ENCODE assay signal across 15 cellular contexts in the genomic region with DNA sequence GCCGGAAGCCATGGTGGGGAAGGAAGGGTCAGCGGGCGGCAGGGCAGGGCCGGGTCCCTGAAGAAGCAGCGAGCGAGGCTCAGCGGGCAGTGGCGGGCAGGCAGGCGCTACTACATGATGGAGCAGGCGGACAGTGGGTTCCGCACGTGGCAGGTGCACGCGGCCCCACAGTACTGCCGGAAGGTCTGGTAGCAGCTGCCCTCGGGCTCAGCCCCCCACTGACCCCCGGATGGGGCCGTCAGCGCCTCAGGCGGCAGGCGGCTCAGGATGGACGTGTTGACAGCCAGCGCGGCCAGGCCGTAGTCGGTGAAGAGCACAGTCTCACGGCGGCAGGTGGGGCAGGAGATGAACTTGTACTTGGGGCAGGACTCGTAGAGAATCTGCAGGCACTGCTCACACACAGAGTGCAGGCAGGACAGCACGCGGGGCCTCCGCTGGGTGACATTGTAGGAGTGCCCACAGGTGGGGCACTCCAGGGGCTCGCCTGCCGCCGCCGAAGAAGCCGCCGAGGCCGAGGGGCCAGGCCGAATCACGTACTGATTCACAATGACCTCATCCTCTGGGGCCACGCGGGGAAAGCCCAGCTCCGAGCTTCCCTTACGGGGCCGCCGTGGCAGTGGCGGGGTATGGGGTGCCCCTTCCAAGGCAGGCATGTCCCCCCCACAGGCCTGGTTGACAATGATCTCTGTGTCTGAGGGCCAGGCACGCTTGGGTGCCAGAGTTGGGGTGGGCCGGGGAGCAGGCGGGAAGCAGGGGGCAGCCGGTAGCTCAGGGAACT. TPM values are rescaled to one million over a fixed set of nuclear protein-coding genes. Genes with fewer than 3 reads are reported as not detected.
A peak's percentile ranks its signal among the peaks of the same experiment; 100 is the strongest.
DNase-seq lines count a peak whose midpoint lies in the region; ATAC-seq and TF ChIP-seq lines count a peak whose summit lies in the region.
"Had no signal": no experiment of that assay in that cellular context is flagged by ENCODE, and none has a peak within 500 bp of the region (broad histone marks: within the 10 kb centered on the region; RNA-seq: fewer than 3 reads in every experiment).

No MANE protein-coding gene starts in this region.

- H3K27ac Mint-ChIP-seq in T-helper 1 cell treated with Interleukin-12 subunit alpha and Interleukin-12 subunit beta and Interleukin-4 antibody, amounts not matched to agents 30 μg/mL and 1 μg/mL, for 36 hours, result no peak overlapping the region
- H3K27ac Mint-ChIP-seq in CD8-positive, alpha-beta memory T cell, result no peak overlapping the region
- H3K27ac Mint-ChIP-seq in activated CD8-positive, alpha-beta T cell treated with anti-CD3 and anti-CD28 coated beads for 36 hours, result no peak overlapping the region
- no peak overlapping the region for H3K27ac Mint-ChIP-seq in memory B cell

- H3K36me3 ChIP-seq in CD8-positive, alpha-beta memory T cell (ENCODE audit: insufficient read depth, low read length), result no peaks in the 10 kb centered on the region
- H3K36me3 ChIP-seq in colonic mucosa, result no peaks in the 10 kb centered on the region
- H3K36me3 ChIP-seq: right atrium auricular region, thoracic aorta had no signal

- H3K27me3 Mint-ChIP-seq in T-helper 1 cell treated with Interleukin-12 subunit alpha and Interleukin-12 subunit beta and Interleukin-4 antibody, amounts not matched to agents 30 μg/mL and 1 μg/mL, for 36 hours (ENCODE audit: low read depth), result no peaks in the 10 kb centered on the region
- no peaks in the 10 kb centered on the region for H3K27me3 Mint-ChIP-seq in CD8-positive, alpha-beta memory T cell
- no peaks in the 10 kb centered on the region for H3K27me3 Mint-ChIP-seq in activated CD8-positive, alpha-beta T cell treated with anti-CD3 and anti-CD28 coated beads for 36 hours
- peaks cover 4% of the 10 kb centered on the region for H3K27me3 Mint-ChIP-seq in memory B cell

- H3K27ac ChIP-seq in CD8-positive, alpha-beta memory T cell (ENCODE audit: low read depth, low read length), result no peak overlapping the region
- no peak overlapping the region for H3K27ac ChIP-seq in colonic mucosa
- H3K27ac ChIP-seq: thoracic aorta had no signal

- H3K4me1 Mint-ChIP-seq in T-helper 1 cell treated with Interleukin-12 subunit alpha and Interleukin-12 subunit beta and Interleukin-4 antibody, amounts not matched to agents 30 μg/mL and 1 μg/mL, for 36 hours (ENCODE audit: low read depth), result no peaks in the 10 kb centered on the region
- peaks cover 0 to 10% (median 3%) of the 10 kb centered on the region in 3 donors for H3K4me1 Mint-ChIP-seq in CD8-positive, alpha-beta memory T cell
- H3K4me1 Mint-ChIP-seq in activated CD8-positive, alpha-beta T cell treated with anti-CD3 and anti-CD28 coated beads for 36 hours (ENCODE audit: low read depth), result peaks cover 8% of the 10 kb centered on the region
- H3K4me1 Mint-ChIP-seq in memory B cell, result peaks cover 5% of the 10 kb centered on the region

- no peak for ATAC-seq in activated CD8-positive, alpha-beta T cell treated with anti-CD3 and anti-CD28 coated beads for 36 hours
- no peak for ATAC-seq in memory B cell (ENCODE audit: low read depth)
- ATAC-seq: body of pancreas had no signal

- no peaks in the 10 kb centered on the region for H3K9me3 Mint-ChIP-seq in T-helper 1 cell treated with Interleukin-12 subunit alpha and Interleukin-12 subunit beta and Interleukin-4 antibody, amounts not matched to agents 30 μg/mL and 1 μg/mL, for 36 hours
- peaks cover 0 to 1% (median 0%) of the 10 kb centered on the region in 5 donors for H3K9me3 Mint-ChIP-seq in CD8-positive, alpha-beta memory T cell
- H3K9me3 Mint-ChIP-seq in activated CD8-positive, alpha-beta T cell treated with anti-CD3 and anti-CD28 coated beads for 36 hours, result no peaks in the 10 kb centered on the region
- H3K9me3 Mint-ChIP-seq in memory B cell, result no peaks in the 10 kb centered on the region

- H3K4me3 ChIP-seq in CD8-positive, alpha-beta memory T cell (ENCODE audit: low read length), result no peak overlapping the region
- H3K4me3 ChIP-seq in colonic mucosa, result no peak overlapping the region
- H3K4me3 ChIP-seq: body of pancreas, thoracic aorta had no signal

- no peaks in the 10 kb centered on the region for H3K36me3 Mint-ChIP-seq in T-helper 1 cell treated with Interleukin-12 subunit alpha and Interleukin-12 subunit beta and Interleukin-4 antibody, amounts not matched to agents 30 μg/mL and 1 μg/mL, for 36 hours (ENCODE audit: low read depth)
- H3K36me3 Mint-ChIP-seq in CD8-positive, alpha-beta memory T cell, result peaks cover 0 to 3% (median 0%) of the 10 kb centered on the region in 3 donors
- H3K36me3 Mint-ChIP-seq in activated CD8-positive, alpha-beta T cell treated with anti-CD3 and anti-CD28 coated beads for 36 hours (ENCODE audit: low read depth), result no peaks in the 10 kb centered on the region
- no peaks in the 10 kb centered on the region for H3K36me3 Mint-ChIP-seq in memory B cell

- H3K4me1 ChIP-seq in CD8-positive, alpha-beta memory T cell (ENCODE audit: insufficient read depth, low read length), result peaks cover 13% of the 10 kb centered on the region
- peaks cover 13% of the 10 kb centered on the region for H3K4me1 ChIP-seq in colonic mucosa

- H3K9ac ChIP-seq in colonic mucosa (ENCODE audit: low read depth in 2 of 2, low read length in 2 of 2), result no peak overlapping the region

- no peaks in the 10 kb centered on the region for H3K9me3 ChIP-seq in CD8-positive, alpha-beta memory T cell (ENCODE audit: low read length)
- no peaks in the 10 kb centered on the region for H3K9me3 ChIP-seq in colonic mucosa
- H3K9me3 ChIP-seq: body of pancreas, right atrium auricular region, thoracic aorta had no signal

- POLR2A ChIA-PET in CD8-positive, alpha-beta memory T cell (lab: Charles Lee), result interaction anchor here (1.5 kb wide), 1 partner anchor 20 kb away, joined by 5 read pairs; the partner anchor contains the start of gene TPRN
- POLR2A ChIA-PET in activated CD8-positive, alpha-beta T cell treated with anti-CD3 and anti-CD28 coated beads for 36 hours (lab: Charles Lee), result interaction anchor here (1.8 to 7.1 kb wide), 3 partner anchors 10 to 20 kb away, joined by 5 to 44 read pairs (median 9); partner anchors contain the start of genes NDOR1, TMEM203 and TUBB4B

- H3K27me3 ChIP-seq in CD8-positive, alpha-beta memory T cell (ENCODE audit: insufficient read depth, low read length, poor library complexity, severe bottlenecking), result no peaks in the 10 kb centered on the region
- H3K27me3 ChIP-seq in colonic mucosa, result no peaks in the 10 kb centered on the region
- H3K27me3 ChIP-seq: body of pancreas, right atrium auricular region had no signal

- intact Hi-C loops in activated CD8-positive, alpha-beta T cell treated with anti-CD3 and anti-CD28 coated beads for 36 hours (cut with micrococcal nuclease), result no loop called here
- intact Hi-C loops in colonic mucosa (cut with DNase I), result no loop called here

- no peak for TF ChIP-seq CTCF in activated CD8-positive, alpha-beta T cell treated with anti-CD3 and anti-CD28 coated beads for 36 hours (IDR thresholded peaks at IDR 0.05)
- TF ChIP-seq CTCF in colonic mucosa (IDR thresholded peaks at IDR 0.05), result no peak

- no peak for DNase-seq in T-helper 1 cell
- peak in 1 of 5 donors; percentile 47 for DNase-seq in CD8-positive, alpha-beta memory T cell
- no peak for DNase-seq in activated CD8-positive, alpha-beta T cell treated with anti-CD3 and anti-CD28 coated beads for 36 hours
- DNase-seq in memory B cell (ENCODE audit: low spot score in 2 of 2), result no peak
- no peak for DNase-seq in DMS153 (lab: John Stamatoyannopoulos, UW)
- DNase-seq in NCI-H345 (lab: John Stamatoyannopoulos, UW), result no peak
- DNase-seq in colonic mucosa, result no peak
- DNase-seq: activated CD4-positive, CD25-positive, alpha-beta regulatory T cell treated with anti-CD3 and anti-CD28 coated beads, Interleukin-2, amount 50 U/mL, for 72 hours; NCI-H187; NCI-H526; SW 1271 had no signal

- CTCF ChIA-PET in CD8-positive, alpha-beta memory T cell (lab: Charles Lee), result no interaction called here
- CTCF ChIA-PET in activated CD8-positive, alpha-beta T cell treated with anti-CD3 and anti-CD28 coated beads for 36 hours (lab: Charles Lee), result interaction anchor here (1.4 to 8.9 kb wide), 3 partner anchors 11 to 20 kb away, joined by 3 to 58 read pairs (median 8); no protein-coding TSS in a partner anchor

- H3K4me3 Mint-ChIP-seq in T-helper 1 cell treated with Interleukin-12 subunit alpha and Interleukin-12 subunit beta and Interleukin-4 antibody, amounts not matched to agents 30 μg/mL and 1 μg/mL, for 36 hours, result peak overlapping the region; percentile 53
- H3K4me3 Mint-ChIP-seq in CD8-positive, alpha-beta memory T cell, result peak overlapping the region in 4 of 7 donors; percentile 15 to 47 (median 32)
- H3K4me3 Mint-ChIP-seq in activated CD8-positive, alpha-beta T cell treated with anti-CD3 and anti-CD28 coated beads for 36 hours, result peak overlapping the region; percentile 34
- H3K4me3 Mint-ChIP-seq in memory B cell, result peak overlapping the region; percentile 68

RNA-seq across cellular contexts. Expression of gene RNF208, which starts 1.5 kb away (rescaled TPM):
- 1 to 10 TPM; 2.7 to 3.3 TPM for total RNA-seq in CD8-positive, alpha-beta memory T cell
- polyA plus RNA-seq in CD8-positive, alpha-beta memory T cell, result not detected
- total RNA-seq in activated CD8-positive, alpha-beta T cell treated with anti-CD3 and anti-CD28 coated beads for 36 hours, result 10 to 100 TPM in 1 of 2 experiments, 1 to 10 TPM in 1; 8.0 to 10.4 TPM
- 1 to 10 TPM; 6.5 to 9.3 TPM for total RNA-seq in colonic mucosa

RNA-seq across cellular contexts. Expression of gene CYSRT1, which starts 4.5 kb away (rescaled TPM):
- under 1 TPM; 0.58 to 0.66 TPM for total RNA-seq in CD8-positive, alpha-beta memory T cell
- polyA plus RNA-seq in CD8-positive, alpha-beta memory T cell, result 0.32 TPM
- under 1 TPM in 1 of 2 experiments, not detected in 1; 0.34 TPM for total RNA-seq in activated CD8-positive, alpha-beta T cell treated with anti-CD3 and anti-CD28 coated beads for 36 hours
- total RNA-seq in colonic mucosa, result under 1 TPM in 1 of 2 donors, not detected in 1; 0.64 TPM
- total RNA-seq: body of pancreas, thoracic aorta had no signal

RNA-seq across cellular contexts. Expression of gene RNF224, which starts 6.8 kb away (rescaled TPM):
- total RNA-seq in CD8-positive, alpha-beta memory T cell, result not detected
- not detected for polyA plus RNA-seq in CD8-positive, alpha-beta memory T cell
- not detected for total RNA-seq in activated CD8-positive, alpha-beta T cell treated with anti-CD3 and anti-CD28 coated beads for 36 hours
- not detected for total RNA-seq in colonic mucosa
- total RNA-seq: right atrium auricular region, thoracic aorta had no signal

RNA-seq across cellular contexts. Expression of gene SLC34A3, which starts 10.2 kb away (rescaled TPM):
- total RNA-seq in CD8-positive, alpha-beta memory T cell, result not detected
- not detected for polyA plus RNA-seq in CD8-positive, alpha-beta memory T cell
- total RNA-seq in activated CD8-positive, alpha-beta T cell treated with anti-CD3 and anti-CD28 coated beads for 36 hours, result not detected
- not detected for total RNA-seq in colonic mucosa
- total RNA-seq: right atrium auricular region had no signal

RNA-seq across cellular contexts. Expression of gene NDOR1, which starts 15.0 kb away (rescaled TPM):
- 10 to 100 TPM; 45.1 to 47.4 TPM for total RNA-seq in CD8-positive, alpha-beta memory T cell
- polyA plus RNA-seq in CD8-positive, alpha-beta memory T cell, result 9.9 TPM
- total RNA-seq in activated CD8-positive, alpha-beta T cell treated with anti-CD3 and anti-CD28 coated beads for 36 hours, result 10 to 100 TPM; 29.5 to 30.7 TPM
- total RNA-seq in colonic mucosa, result 10 to 100 TPM; 11.7 to 36.9 TPM
